1 cellular context compared by ENCODE assay signal in the genomic region with DNA sequence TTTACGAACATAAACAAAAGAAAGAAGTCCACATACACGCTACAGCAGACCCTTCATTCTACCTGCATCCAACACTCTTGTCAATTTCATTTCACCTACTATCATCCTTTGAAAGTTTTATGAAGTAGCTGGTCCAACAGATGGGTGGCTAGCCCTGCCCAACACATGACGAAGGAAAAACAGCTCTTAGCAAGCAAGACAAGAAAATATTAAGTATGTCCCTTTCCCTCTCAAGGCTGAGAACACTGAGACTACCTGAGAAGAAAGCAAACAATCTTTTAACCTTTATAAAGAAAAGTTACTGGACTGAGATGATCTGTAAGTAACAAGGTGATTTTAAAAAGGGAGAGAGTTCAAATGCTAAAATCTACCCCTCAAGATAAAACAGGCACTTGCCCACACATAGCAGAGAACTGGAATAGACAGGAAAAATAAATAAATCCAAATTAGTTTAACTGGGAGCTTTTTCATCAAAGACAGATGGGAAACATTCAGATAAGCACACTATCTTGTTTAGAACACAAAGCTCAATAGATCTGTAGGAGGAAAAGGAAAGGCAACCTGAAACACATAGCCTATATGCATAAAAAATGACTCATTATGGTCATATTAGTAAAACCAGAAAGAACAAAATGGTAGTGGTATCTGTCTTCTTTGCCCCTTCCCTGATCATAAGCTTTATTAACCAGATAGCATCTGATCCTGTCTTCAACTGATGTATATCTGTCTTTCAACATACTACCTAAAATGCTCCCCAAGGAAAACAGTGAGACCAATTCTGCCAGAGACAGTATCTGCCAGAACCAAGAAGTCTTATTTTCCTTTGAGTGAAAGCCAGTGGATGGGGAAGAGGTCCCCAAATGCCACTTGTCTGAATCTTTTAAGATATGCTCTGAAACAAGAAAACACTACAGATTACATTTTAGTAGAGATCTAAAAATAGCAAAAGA.
TF ChIP-seq lines count a peak whose summit lies in the region.

No MANE protein-coding gene starts in this region.

TF ChIP-seq in WTC11, 78 proteins besides CTCF, POLR2A, EP300 and RAD21 (continued from another document):
- TF ChIP-seq, protein P1, sequence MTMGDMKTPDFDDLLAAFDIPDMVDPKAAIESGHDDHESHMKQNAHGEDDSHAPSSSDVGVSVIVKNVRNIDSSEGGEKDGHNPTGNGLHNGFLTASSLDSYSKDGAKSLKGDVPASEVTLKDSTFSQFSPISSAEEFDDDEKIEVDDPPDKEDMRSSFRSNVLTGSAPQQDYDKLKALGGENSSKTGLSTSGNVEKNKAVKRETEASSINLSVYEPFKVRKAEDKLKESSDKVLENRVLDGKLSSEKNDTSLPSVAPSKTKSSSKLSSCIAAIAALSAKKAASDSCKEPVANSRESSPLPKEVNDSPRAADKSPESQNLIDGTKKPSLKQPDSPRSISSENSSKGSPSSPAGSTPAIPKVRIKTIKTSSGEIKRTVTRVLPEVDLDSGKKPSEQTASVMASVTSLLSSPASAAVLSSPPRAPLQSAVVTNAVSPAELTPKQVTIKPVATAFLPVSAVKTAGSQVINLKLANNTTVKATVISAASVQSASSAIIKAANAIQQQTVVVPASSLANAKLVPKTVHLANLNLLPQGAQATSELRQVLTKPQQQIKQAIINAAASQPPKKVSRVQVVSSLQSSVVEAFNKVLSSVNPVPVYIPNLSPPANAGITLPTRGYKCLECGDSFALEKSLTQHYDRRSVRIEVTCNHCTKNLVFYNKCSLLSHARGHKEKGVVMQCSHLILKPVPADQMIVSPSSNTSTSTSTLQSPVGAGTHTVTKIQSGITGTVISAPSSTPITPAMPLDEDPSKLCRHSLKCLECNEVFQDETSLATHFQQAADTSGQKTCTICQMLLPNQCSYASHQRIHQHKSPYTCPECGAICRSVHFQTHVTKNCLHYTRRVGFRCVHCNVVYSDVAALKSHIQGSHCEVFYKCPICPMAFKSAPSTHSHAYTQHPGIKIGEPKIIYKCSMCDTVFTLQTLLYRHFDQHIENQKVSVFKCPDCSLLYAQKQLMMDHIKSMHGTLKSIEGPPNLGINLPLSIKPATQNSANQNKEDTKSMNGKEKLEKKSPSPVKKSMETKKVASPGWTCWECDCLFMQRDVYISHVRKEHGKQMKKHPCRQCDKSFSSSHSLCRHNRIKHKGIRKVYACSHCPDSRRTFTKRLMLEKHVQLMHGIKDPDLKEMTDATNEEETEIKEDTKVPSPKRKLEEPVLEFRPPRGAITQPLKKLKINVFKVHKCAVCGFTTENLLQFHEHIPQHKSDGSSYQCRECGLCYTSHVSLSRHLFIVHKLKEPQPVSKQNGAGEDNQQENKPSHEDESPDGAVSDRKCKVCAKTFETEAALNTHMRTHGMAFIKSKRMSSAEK (CRISPR knock-in tag; IDR thresholded peaks at IDR 0.05; ENCODE audit: borderline replicate concordance) = no peak
- no peak for TF ChIP-seq FOXJ3 (CRISPR knock-in tag; IDR thresholded peaks at IDR 0.05; ENCODE audit: borderline replicate concordance)
- TF ChIP-seq, protein P2, sequence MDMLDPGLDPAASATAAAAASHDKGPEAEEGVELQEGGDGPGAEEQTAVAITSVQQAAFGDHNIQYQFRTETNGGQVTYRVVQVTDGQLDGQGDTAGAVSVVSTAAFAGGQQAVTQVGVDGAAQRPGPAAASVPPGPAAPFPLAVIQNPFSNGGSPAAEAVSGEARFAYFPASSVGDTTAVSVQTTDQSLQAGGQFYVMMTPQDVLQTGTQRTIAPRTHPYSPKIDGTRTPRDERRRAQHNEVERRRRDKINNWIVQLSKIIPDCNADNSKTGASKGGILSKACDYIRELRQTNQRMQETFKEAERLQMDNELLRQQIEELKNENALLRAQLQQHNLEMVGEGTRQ (CRISPR knock-in tag; IDR thresholded peaks at IDR 0.05) = no peak
